ENCODE assay signal across 1 cellular context in the genomic region with DNA sequence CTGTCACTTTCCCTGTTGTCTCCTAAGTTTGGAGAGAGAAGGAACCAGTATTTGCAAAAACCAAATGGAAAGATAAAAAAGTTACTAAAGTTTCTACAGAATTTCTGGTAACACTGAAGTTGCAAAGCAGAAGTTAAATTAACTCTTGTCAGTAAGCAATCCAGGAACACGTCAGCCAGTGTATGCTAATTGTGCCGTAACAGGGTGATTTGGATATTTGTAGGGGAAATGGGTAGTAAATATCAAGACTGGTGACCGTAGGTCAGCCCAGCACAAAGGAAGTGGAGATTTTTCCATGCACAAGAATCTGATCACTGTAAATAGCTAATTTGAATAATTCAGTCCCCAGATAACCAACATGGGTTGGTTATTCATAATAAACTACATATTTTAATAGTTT.
TF ChIP-seq lines count a peak whose summit lies in the region.

No MANE protein-coding gene starts in this region.

TF ChIP-seq in GM12878, 131 proteins besides CTCF, POLR2A, EP300 and RAD21 (continued from another document and continues in another):
- TF ChIP-seq, protein P1, sequence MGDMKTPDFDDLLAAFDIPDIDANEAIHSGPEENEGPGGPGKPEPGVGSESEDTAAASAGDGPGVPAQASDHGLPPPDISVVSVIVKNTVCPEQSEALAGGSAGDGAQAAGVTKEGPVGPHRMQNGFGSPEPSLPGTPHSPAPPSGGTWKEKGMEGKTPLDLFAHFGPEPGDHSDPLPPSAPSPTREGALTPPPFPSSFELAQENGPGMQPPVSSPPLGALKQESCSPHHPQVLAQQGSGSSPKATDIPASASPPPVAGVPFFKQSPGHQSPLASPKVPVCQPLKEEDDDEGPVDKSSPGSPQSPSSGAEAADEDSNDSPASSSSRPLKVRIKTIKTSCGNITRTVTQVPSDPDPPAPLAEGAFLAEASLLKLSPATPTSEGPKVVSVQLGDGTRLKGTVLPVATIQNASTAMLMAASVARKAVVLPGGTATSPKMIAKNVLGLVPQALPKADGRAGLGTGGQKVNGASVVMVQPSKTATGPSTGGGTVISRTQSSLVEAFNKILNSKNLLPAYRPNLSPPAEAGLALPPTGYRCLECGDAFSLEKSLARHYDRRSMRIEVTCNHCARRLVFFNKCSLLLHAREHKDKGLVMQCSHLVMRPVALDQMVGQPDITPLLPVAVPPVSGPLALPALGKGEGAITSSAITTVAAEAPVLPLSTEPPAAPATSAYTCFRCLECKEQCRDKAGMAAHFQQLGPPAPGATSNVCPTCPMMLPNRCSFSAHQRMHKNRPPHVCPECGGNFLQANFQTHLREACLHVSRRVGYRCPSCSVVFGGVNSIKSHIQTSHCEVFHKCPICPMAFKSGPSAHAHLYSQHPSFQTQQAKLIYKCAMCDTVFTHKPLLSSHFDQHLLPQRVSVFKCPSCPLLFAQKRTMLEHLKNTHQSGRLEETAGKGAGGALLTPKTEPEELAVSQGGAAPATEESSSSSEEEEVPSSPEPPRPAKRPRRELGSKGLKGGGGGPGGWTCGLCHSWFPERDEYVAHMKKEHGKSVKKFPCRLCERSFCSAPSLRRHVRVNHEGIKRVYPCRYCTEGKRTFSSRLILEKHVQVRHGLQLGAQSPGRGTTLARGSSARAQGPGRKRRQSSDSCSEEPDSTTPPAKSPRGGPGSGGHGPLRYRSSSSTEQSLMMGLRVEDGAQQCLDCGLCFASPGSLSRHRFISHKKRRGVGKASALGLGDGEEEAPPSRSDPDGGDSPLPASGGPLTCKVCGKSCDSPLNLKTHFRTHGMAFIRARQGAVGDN (IDR thresholded peaks at IDR 0.05): no peak
- no peak for TF ChIP-seq HCFC1 (IDR thresholded peaks at IDR 0.05; ENCODE audit: low read length)
- TF ChIP-seq BCL11A (IDR thresholded peaks at IDR 0.05; ENCODE audit: low read depth, low read length): no peak
- no peak for TF ChIP-seq RB1 (IDR thresholded peaks at IDR 0.05; ENCODE audit: borderline replicate concordance)
- TF ChIP-seq, protein P2, sequence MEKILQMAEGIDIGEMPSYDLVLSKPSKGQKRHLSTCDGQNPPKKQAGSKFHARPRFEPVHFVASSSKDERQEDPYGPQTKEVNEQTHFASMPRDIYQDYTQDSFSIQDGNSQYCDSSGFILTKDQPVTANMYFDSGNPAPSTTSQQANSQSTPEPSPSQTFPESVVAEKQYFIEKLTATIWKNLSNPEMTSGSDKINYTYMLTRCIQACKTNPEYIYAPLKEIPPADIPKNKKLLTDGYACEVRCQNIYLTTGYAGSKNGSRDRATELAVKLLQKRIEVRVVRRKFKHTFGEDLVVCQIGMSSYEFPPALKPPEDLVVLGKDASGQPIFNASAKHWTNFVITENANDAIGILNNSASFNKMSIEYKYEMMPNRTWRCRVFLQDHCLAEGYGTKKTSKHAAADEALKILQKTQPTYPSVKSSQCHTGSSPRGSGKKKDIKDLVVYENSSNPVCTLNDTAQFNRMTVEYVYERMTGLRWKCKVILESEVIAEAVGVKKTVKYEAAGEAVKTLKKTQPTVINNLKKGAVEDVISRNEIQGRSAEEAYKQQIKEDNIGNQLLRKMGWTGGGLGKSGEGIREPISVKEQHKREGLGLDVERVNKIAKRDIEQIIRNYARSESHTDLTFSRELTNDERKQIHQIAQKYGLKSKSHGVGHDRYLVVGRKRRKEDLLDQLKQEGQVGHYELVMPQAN (conservative IDR thresholded peaks at IDR 0.05): no peak
- TF ChIP-seq ESRRA (IDR thresholded peaks at IDR 0.05; ENCODE audit: low read length): no peak
- no peak for TF ChIP-seq SUPT20H (IDR thresholded peaks at IDR 0.05; ENCODE audit: borderline replicate concordance, control insufficient read depth, low read depth, low read length)
- no peak for TF ChIP-seq CHD4 (IDR thresholded peaks at IDR 0.05)
- TF ChIP-seq CBFB (IDR thresholded peaks at IDR 0.05; ENCODE audit: low read depth): no peak
- no peak for TF ChIP-seq SMARCA5 (IDR thresholded peaks at IDR 0.05)
- no peak for TF ChIP-seq RFX5 (IDR thresholded peaks at IDR 0.05; ENCODE audit: low read depth, low read length)
- no peak for TF ChIP-seq MYC (IDR thresholded peaks at IDR 0.05; ENCODE audit: insufficient read depth, insufficient read length, insufficient replicate concordance, low read length, severe bottlenecking)
- no peak; the same call in 1 of the 2 replicates for TF ChIP-seq MXI1 (IDR thresholded peaks at IDR 0.05; ENCODE audit: low read depth, low read length)
- TF ChIP-seq, protein P3, sequence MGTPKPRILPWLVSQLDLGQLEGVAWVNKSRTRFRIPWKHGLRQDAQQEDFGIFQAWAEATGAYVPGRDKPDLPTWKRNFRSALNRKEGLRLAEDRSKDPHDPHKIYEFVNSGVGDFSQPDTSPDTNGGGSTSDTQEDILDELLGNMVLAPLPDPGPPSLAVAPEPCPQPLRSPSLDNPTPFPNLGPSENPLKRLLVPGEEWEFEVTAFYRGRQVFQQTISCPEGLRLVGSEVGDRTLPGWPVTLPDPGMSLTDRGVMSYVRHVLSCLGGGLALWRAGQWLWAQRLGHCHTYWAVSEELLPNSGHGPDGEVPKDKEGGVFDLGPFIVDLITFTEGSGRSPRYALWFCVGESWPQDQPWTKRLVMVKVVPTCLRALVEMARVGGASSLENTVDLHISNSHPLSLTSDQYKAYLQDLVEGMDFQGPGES (IDR thresholded peaks at IDR 0.05): no peak
- TF ChIP-seq CREM (IDR thresholded peaks at IDR 0.05; ENCODE audit: low read depth): no peak
- TF ChIP-seq TCF3 (IDR thresholded peaks at IDR 0.05; ENCODE audit: borderline replicate concordance, insufficient read depth, low read depth, low read length): no peak
- TF ChIP-seq, protein P4, sequence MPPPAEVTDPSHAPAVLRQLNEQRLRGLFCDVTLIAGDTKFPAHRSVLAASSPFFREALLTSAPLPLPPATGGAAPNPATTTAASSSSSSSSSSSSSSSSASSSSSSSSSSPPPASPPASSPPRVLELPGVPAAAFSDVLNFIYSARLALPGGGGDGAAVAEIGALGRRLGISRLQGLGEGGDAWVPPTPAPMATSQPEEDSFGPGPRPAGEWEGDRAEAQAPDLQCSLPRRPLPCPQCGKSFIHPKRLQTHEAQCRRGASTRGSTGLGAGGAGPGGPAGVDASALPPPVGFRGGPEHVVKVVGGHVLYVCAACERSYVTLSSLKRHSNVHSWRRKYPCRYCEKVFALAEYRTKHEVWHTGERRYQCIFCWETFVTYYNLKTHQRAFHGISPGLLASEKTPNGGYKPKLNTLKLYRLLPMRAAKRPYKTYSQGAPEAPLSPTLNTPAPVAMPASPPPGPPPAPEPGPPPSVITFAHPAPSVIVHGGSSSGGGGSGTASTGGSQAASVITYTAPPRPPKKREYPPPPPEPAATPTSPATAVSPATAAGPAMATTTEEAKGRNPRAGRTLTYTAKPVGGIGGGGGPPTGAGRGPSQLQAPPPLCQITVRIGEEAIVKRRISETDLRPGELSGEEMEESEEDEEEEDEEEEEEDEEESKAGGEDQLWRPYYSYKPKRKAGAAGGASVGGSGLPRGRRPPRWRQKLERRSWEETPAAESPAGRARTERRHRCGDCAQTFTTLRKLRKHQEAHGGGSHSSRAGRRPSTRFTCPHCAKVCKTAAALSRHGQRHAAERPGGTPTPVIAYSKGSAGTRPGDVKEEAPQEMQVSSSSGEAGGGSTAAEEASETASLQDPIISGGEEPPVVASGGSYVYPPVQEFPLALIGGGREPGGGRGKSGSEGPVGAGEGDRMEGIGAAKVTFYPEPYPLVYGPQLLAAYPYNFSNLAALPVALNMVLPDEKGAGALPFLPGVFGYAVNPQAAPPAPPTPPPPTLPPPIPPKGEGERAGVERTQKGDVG (CRISPR knock-in tag; IDR thresholded peaks at IDR 0.05): no peak
- peak; percentile 20; the same call in 1 of the 2 replicates for TF ChIP-seq STAT3 (IDR thresholded peaks at IDR 0.05; ENCODE audit: low read depth, low read length)
- no peak for TF ChIP-seq BMI1 (IDR thresholded peaks at IDR 0.05; ENCODE audit: borderline replicate concordance)
- no peak for TF ChIP-seq MEF2A (IDR thresholded peaks at IDR 0.05; ENCODE audit: insufficient read depth, low read depth, low read length)
- TF ChIP-seq SIN3A (IDR thresholded peaks at IDR 0.05; ENCODE audit: low read depth, low read length): 0 out of 2 replicates have a peak, but pooled peaks have one; percentile 48
- TF ChIP-seq NFYA (IDR thresholded peaks at IDR 0.05; ENCODE audit: borderline replicate concordance, low read depth, low read length): no peak
- TF ChIP-seq, protein P5, sequence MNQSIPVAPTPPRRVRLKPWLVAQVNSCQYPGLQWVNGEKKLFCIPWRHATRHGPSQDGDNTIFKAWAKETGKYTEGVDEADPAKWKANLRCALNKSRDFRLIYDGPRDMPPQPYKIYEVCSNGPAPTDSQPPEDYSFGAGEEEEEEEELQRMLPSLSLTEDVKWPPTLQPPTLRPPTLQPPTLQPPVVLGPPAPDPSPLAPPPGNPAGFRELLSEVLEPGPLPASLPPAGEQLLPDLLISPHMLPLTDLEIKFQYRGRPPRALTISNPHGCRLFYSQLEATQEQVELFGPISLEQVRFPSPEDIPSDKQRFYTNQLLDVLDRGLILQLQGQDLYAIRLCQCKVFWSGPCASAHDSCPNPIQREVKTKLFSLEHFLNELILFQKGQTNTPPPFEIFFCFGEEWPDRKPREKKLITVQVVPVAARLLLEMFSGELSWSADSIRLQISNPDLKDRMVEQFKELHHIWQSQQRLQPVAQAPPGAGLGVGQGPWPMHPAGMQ (IDR thresholded peaks at IDR 0.05; ENCODE audit: borderline replicate concordance): no peak
- TF ChIP-seq KLF5 (IDR thresholded peaks at IDR 0.05; ENCODE audit: partially characterized antibody): no peak
- TF ChIP-seq, protein P6, sequence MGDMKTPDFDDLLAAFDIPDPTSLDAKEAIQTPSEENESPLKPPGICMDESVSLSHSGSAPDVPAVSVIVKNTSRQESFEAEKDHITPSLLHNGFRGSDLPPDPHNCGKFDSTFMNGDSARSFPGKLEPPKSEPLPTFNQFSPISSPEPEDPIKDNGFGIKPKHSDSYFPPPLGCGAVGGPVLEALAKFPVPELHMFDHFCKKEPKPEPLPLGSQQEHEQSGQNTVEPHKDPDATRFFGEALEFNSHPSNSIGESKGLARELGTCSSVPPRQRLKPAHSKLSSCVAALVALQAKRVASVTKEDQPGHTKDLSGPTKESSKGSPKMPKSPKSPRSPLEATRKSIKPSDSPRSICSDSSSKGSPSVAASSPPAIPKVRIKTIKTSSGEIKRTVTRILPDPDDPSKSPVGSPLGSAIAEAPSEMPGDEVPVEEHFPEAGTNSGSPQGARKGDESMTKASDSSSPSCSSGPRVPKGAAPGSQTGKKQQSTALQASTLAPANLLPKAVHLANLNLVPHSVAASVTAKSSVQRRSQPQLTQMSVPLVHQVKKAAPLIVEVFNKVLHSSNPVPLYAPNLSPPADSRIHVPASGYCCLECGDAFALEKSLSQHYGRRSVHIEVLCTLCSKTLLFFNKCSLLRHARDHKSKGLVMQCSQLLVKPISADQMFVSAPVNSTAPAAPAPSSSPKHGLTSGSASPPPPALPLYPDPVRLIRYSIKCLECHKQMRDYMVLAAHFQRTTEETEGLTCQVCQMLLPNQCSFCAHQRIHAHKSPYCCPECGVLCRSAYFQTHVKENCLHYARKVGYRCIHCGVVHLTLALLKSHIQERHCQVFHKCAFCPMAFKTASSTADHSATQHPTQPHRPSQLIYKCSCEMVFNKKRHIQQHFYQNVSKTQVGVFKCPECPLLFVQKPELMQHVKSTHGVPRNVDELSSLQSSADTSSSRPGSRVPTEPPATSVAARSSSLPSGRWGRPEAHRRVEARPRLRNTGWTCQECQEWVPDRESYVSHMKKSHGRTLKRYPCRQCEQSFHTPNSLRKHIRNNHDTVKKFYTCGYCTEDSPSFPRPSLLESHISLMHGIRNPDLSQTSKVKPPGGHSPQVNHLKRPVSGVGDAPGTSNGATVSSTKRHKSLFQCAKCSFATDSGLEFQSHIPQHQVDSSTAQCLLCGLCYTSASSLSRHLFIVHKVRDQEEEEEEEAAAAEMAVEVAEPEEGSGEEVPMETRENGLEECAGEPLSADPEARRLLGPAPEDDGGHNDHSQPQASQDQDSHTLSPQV (IDR thresholded peaks at IDR 0.05): no peak
- TF ChIP-seq, protein P7, sequence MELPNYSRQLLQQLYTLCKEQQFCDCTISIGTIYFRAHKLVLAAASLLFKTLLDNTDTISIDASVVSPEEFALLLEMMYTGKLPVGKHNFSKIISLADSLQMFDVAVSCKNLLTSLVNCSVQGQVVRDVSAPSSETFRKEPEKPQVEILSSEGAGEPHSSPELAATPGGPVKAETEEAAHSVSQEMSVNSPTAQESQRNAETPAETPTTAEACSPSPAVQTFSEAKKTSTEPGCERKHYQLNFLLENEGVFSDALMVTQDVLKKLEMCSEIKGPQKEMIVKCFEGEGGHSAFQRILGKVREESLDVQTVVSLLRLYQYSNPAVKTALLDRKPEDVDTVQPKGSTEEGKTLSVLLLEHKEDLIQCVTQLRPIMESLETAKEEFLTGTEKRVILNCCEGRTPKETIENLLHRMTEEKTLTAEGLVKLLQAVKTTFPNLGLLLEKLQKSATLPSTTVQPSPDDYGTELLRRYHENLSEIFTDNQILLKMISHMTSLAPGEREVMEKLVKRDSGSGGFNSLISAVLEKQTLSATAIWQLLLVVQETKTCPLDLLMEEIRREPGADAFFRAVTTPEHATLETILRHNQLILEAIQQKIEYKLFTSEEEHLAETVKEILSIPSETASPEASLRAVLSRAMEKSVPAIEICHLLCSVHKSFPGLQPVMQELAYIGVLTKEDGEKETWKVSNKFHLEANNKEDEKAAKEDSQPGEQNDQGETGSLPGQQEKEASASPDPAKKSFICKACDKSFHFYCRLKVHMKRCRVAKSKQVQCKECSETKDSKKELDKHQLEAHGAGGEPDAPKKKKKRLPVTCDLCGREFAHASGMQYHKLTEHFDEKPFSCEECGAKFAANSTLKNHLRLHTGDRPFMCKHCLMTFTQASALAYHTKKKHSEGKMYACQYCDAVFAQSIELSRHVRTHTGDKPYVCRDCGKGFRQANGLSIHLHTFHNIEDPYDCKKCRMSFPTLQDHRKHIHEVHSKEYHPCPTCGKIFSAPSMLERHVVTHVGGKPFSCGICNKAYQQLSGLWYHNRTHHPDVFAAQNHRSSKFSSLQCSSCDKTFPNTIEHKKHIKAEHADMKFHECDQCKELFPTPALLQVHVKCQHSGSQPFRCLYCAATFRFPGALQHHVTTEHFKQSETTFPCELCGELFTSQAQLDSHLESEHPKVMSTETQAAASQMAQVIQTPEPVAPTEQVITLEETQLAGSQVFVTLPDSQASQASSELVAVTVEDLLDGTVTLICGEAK (IDR thresholded peaks at IDR 0.05; ENCODE audit: borderline replicate concordance): no peak
- TF ChIP-seq, protein P8, sequence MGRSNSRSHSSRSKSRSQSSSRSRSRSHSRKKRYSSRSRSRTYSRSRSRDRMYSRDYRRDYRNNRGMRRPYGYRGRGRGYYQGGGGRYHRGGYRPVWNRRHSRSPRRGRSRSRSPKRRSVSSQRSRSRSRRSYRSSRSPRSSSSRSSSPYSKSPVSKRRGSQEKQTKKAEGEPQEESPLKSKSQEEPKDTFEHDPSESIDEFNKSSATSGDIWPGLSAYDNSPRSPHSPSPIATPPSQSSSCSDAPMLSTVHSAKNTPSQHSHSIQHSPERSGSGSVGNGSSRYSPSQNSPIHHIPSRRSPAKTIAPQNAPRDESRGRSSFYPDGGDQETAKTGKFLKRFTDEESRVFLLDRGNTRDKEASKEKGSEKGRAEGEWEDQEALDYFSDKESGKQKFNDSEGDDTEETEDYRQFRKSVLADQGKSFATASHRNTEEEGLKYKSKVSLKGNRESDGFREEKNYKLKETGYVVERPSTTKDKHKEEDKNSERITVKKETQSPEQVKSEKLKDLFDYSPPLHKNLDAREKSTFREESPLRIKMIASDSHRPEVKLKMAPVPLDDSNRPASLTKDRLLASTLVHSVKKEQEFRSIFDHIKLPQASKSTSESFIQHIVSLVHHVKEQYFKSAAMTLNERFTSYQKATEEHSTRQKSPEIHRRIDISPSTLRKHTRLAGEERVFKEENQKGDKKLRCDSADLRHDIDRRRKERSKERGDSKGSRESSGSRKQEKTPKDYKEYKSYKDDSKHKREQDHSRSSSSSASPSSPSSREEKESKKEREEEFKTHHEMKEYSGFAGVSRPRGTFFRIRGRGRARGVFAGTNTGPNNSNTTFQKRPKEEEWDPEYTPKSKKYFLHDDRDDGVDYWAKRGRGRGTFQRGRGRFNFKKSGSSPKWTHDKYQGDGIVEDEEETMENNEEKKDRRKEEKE (IDR thresholded peaks at IDR 0.05): no peak
- no peak for TF ChIP-seq GATAD2B (conservative IDR thresholded peaks at IDR 0.05; ENCODE audit: low read depth)
- TF ChIP-seq CHD1 (IDR thresholded peaks at IDR 0.05; ENCODE audit: low read depth, low read length): no peak; the same call in 1 of the 2 replicates
- TF ChIP-seq RBBP5 (conservative IDR thresholded peaks at IDR 0.05): no peak
